8 cellular contexts compared by ENCODE assay signal in genomic region chr15:41115088-41115651, GRCh38. TPM values are rescaled to one million over a fixed set of nuclear protein-coding genes. Genes with fewer than 3 reads are reported as not detected.
DNase-seq lines count a peak whose midpoint lies in the region; ATAC-seq, FAIRE-seq and TF ChIP-seq lines count a peak whose summit lies in the region.

No MANE protein-coding gene starts in this region.

- H3K27me3 ChIP-seq in endothelial cell of umbilical vein (ENCODE audit: control insufficient read depth in 2 of 2, insufficient read depth in 2 of 2, low read length in 2 of 2): no peaks in the 10 kb centered on the region

- H3K27me3 Mint-ChIP-seq in natural killer cell treated with Interleukin-12 subunit alpha and Interleukin-12 subunit beta and Interleukin-15 and Interleukin-18, amount 100 ng/mL, for 72 hours: no peaks in the 10 kb centered on the region

- H3K36me3 Mint-ChIP-seq in natural killer cell treated with Interleukin-12 subunit alpha and Interleukin-12 subunit beta and Interleukin-15 and Interleukin-18, amount 100 ng/mL, for 72 hours: peaks cover 11% of the 10 kb centered on the region

- peak overlapping the region; percentile 21 for H2AFZ ChIP-seq in endothelial cell of umbilical vein (ENCODE audit: low read depth, low read length)

- H3K4me2 ChIP-seq in endothelial cell of umbilical vein (ENCODE audit: insufficient read depth, low read length): peak overlapping the region; percentile 76

- H3K9me3 Mint-ChIP-seq in natural killer cell treated with Interleukin-12 subunit alpha and Interleukin-12 subunit beta and Interleukin-15 and Interleukin-18, amount 100 ng/mL, for 72 hours: no peaks in the 10 kb centered on the region

- CTCF ChIA-PET in endothelial cell of umbilical vein (lab: Charles Lee): interaction anchor here (0.9 to 1.3 kb wide), 5 partner anchors 9 to 211 kb away, joined by 3 to 4 read pairs (median 3); partner anchors contain the start of genes CHP1 and EXD1

- POLR2A ChIA-PET in endothelial cell of umbilical vein (lab: Charles Lee): interaction anchor here (1.5 kb wide), 1 partner anchor 184 kb away, joined by 4 read pairs; no protein-coding TSS in a partner anchor

- no peaks in the 10 kb centered on the region for H3K9me1 ChIP-seq in endothelial cell of umbilical vein (replicated peaks; ENCODE audit: control insufficient read depth, extremely low read depth, insufficient read depth, low read length)

- dilution Hi-C loops in endothelial cell of umbilical vein (cut with MboI; ENCODE audit: extremely low pct_ligation_motif_present, low sequenced_read_pairs): no loop called here

- H3K27ac Mint-ChIP-seq in natural killer cell treated with Interleukin-12 subunit alpha and Interleukin-12 subunit beta and Interleukin-15 and Interleukin-18, amount 100 ng/mL, for 72 hours: peak overlapping the region; percentile 100

- H3K9ac ChIP-seq in endothelial cell of umbilical vein (replicated peaks; ENCODE audit: extremely low read depth, insufficient read depth, low read length): peak overlapping the region; percentile 99

- H3K9me3 ChIP-seq in endothelial cell of umbilical vein (replicated peaks; ENCODE audit: control insufficient read depth, insufficient read depth, low read length): no peaks in the 10 kb centered on the region

- no peak for TF ChIP-seq POLR2A in endothelial cell of umbilical vein (IDR thresholded peaks at IDR 0.05; ENCODE audit: low read depth, low read length)

- peak; percentile 54 for ATAC-seq in HG02981 (IDR thresholded peaks at IDR 0.05; ENCODE audit: unreplicated experiment)
- no peak for ATAC-seq in natural killer cell treated with Interleukin-12 subunit alpha and Interleukin-12 subunit beta and Interleukin-15 and Interleukin-18, amount 100 ng/mL, for 72 hours
- no peak for ATAC-seq in GM21360 (IDR thresholded peaks at IDR 0.05; ENCODE audit: unreplicated experiment)

- BruUV-seq in endothelial cell of umbilical vein (replicated peaks; lab: Mats Ljungman, UMichigan): TSS peak; percentile 46

- H3K27ac ChIP-seq in endothelial cell of umbilical vein (ENCODE audit: insufficient read depth, low read depth, low read length): peak overlapping the region; percentile 96

- intact Hi-C loops in endothelial cell of umbilical vein (cut with micrococcal nuclease): loop anchor here (1.0 to 10.0 kb wide), 3 partner anchors 70 to 217 kb away; partner anchors contain the start of genes NUSAP1 and OIP5

- peaks cover 54% of the 10 kb centered on the region for H3K79me2 ChIP-seq in endothelial cell of umbilical vein (ENCODE audit: control insufficient read depth, insufficient read depth, low read length)

- FAIRE-seq in endothelial cell of umbilical vein (lab: Jason Lieb, UNC): peak; percentile 75

- peak overlapping the region; percentile 89 to 95 (median 90) for H3K4me3 ChIP-seq in endothelial cell of umbilical vein (replicated peaks in 1 of 3; ENCODE audit: insufficient read depth in 1 of 3, low read depth in 1 of 3, low read length in 3 of 3)

- peak in 1 of 2 donors; percentile 27 for TF ChIP-seq CTCF in endothelial cell of umbilical vein (IDR thresholded peaks at IDR 0.05; ENCODE audit: extremely low read depth in 1 of 2, insufficient read depth in 1 of 2, low read depth in 1 of 2, low read length in 2 of 2)

- no peaks in the 10 kb centered on the region for H3K36me3 ChIP-seq in endothelial cell of umbilical vein (ENCODE audit: control insufficient read depth in 2 of 2, extremely low read depth in 1 of 2, insufficient read depth in 2 of 2, low read length in 2 of 2)

- peaks cover 17 to 18% of the 10 kb centered on the region in 2 donors for H3K4me1 Mint-ChIP-seq in natural killer cell treated with Interleukin-12 subunit alpha and Interleukin-12 subunit beta and Interleukin-15 and Interleukin-18, amount 100 ng/mL, for 72 hours (ENCODE audit: low read depth in 2 of 2)

- peaks cover 11% of the 10 kb centered on the region for H3K4me1 ChIP-seq in endothelial cell of umbilical vein (ENCODE audit: control insufficient read depth, extremely low read depth, insufficient read depth, low read length)

- H3K4me3 Mint-ChIP-seq in natural killer cell treated with Interleukin-12 subunit alpha and Interleukin-12 subunit beta and Interleukin-15 and Interleukin-18, amount 100 ng/mL, for 72 hours: peak overlapping the region; percentile 100

- no peaks in the 10 kb centered on the region for H4K20me1 ChIP-seq in endothelial cell of umbilical vein (replicated peaks; ENCODE audit: control insufficient read depth, extremely low read depth, insufficient read depth, low read length)

- peak; percentile 11 to 24 for DNase-seq in NCI-H446 (lab: John Stamatoyannopoulos, UW)
- no peak for DNase-seq in NCI-H446 treated with DMSO at 0.1 percent for 48 hours (lab: John Stamatoyannopoulos, UW)
- DNase-seq in SIG-M5 treated with dmso at 0.1 percent for 504 hours (lab: John Stamatoyannopoulos, UW; ENCODE audit: unreplicated experiment): peak; percentile 78
- peak; percentile 52 for DNase-seq in endothelial cell of umbilical vein (ENCODE audit: low read depth, low spot score)
- no peak for DNase-seq in natural killer cell treated with Interleukin-12 subunit alpha and Interleukin-12 subunit beta and Interleukin-15 and Interleukin-18, amount 100 ng/mL, for 72 hours (ENCODE audit: low spot score)
- no peak for DNase-seq in GDM1 (lab: John Stamatoyannopoulos, UW)

TF ChIP-seq in endothelial cell of umbilical vein, 7 proteins besides CTCF, POLR2A, EP300 and RAD21:
- TF ChIP-seq MYC (IDR thresholded peaks at IDR 0.05; ENCODE audit: low read depth, low read length) (no peak), POLR2AphosphoS5 (IDR thresholded peaks at IDR 0.05; ENCODE audit: insufficient read depth, low read depth, low read length) (no peak), GATA2 (IDR thresholded peaks at IDR 0.05; ENCODE audit: insufficient read depth, insufficient read length, low read depth, low read length) (no peak), EZH2 (IDR thresholded peaks at IDR 0.05; ENCODE audit: borderline replicate concordance, low read depth, low read length, severe bottlenecking) (no peak), FOS (IDR thresholded peaks at IDR 0.05; ENCODE audit: borderline replicate concordance, insufficient read depth, low read length) (no peak), JUN (IDR thresholded peaks at IDR 0.05; ENCODE audit: borderline replicate concordance, insufficient read depth, insufficient read length, low read depth) (no peak), MAX (IDR thresholded peaks at IDR 0.05; ENCODE audit: insufficient read depth, insufficient read length) (no peak)

RNA-seq across cellular contexts. Expression of gene INO80, which starts 0.9 kb away (rescaled TPM):
- 22.9 and 29.1 TPM in 2 replicates for total RNA-seq in endothelial cell of umbilical vein
- 4.4 and 5.7 TPM in 2 replicates for polyA plus RNA-seq in endothelial cell of umbilical vein
- polyA plus RNA-seq in endothelial cell of umbilical vein (2011; cell fraction: cytosol; rRNA removed): 7.0 and 8.0 TPM in 2 replicates
- 17.3 and 17.8 TPM in 2 replicates for polyA plus RNA-seq in endothelial cell of umbilical vein (2011; cell fraction: nucleus; rRNA removed)
- polyA plus RNA-seq in endothelial cell of umbilical vein (2012): 8.6 and 12.8 TPM in 2 replicates
- 19.1 and 28.5 TPM in 2 replicates for polyA minus RNA-seq in endothelial cell of umbilical vein
- polyA minus RNA-seq in endothelial cell of umbilical vein (2011; cell fraction: cytosol; rRNA and poly(A)+ RNA removed): 15.7 TPM
- 27.5 and 30.5 TPM in 2 replicates for polyA minus RNA-seq in endothelial cell of umbilical vein (2011; cell fraction: nucleus; rRNA and poly(A)+ RNA removed)
- 10 to 100 TPM; 34.3 to 55.7 TPM for total RNA-seq in natural killer cell treated with Interleukin-12 subunit alpha and Interleukin-12 subunit beta and Interleukin-15 and Interleukin-18, amount 100 ng/mL, for 72 hours

Comparison
In these comparisons a context has a peak if more than half of its experiments do, and no peak if none do; other contexts are left out.
1. DNase-seq: peak in NCI-H446 (2 of 2), SIG-M5 treated with dmso at 0.1 percent for 504 hours (single experiment) and endothelial cell of umbilical vein (single experiment); none in NCI-H446 treated with DMSO at 0.1 percent for 48 hours (single experiment), natural killer cell treated with Interleukin-12 subunit alpha and Interleukin-12 subunit beta and Interleukin-15 and Interleukin-18, amount 100 ng/mL, for 72 hours (single experiment) and GDM1 (single experiment).